25 cellular contexts compared by ENCODE assay signal in the genomic region with DNA sequence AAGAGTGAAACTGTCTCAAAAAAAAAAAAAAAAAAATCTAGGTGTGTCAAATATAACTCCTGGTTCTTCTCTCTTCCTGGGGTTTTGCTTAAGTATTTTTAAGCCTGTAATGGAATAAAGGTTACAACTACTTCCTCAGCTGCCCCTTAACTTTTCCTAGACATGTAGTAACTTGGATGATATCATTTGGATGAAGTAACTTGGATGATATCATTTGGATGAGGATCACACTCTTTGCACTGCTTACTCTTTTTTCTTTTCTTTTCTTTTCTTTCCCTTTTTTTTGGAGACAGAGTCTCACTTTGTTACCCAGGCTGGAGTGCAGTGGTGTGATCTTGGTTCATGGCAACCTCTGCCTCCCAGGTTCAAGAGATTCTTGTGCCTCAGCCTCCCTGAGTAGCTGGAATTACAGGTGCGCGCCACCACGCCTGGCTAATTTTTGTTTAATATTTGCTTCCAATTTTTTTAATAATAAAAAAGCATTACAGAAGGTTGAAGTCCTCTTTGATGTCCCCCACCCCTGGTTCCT. TPM values are rescaled to one million over a fixed set of nuclear protein-coding genes. Genes with fewer than 3 reads are reported as not detected.
DNase-seq lines count a peak whose midpoint lies in the region; ATAC-seq and TF ChIP-seq lines count a peak whose summit lies in the region.
"Had no signal": no experiment of that assay in that cellular context is flagged by ENCODE, and none has a peak within 500 bp of the region (broad histone marks: within the 10 kb centered on the region; RNA-seq: fewer than 3 reads in every experiment).

No MANE protein-coding gene starts in this region.

- no peak overlapping the region for H3K4me3 Mint-ChIP-seq in osteocyte (ENCODE audit: unreplicated experiment)
- H3K4me3 Mint-ChIP-seq in activated T-helper 17 cell treated with anti-CD3 and anti-CD28 coated beads, Interleukin-2, amount 50 U/mL, for 72 hours, result no peak overlapping the region
- H3K4me3 Mint-ChIP-seq: activated naive CD8-positive, alpha-beta T cell treated with anti-CD3 and anti-CD28 coated beads, Interleukin-2, amount 50 U/mL, for 24 hours; dendritic cell treated with granulocyte-macrophage colony-stimulating factor and Interleukin-4, amounts not matched to agents 40 ng/mL and 50 ng/mL, for 4 days; GM23338; stimulated activated naive CD8-positive, alpha-beta T cell treated with anti-CD3 and anti-CD28 coated beads, Interleukin-15, Interleukin-2, amounts not matched to agents 100 ng/mL and 50 ng/mL, for 24 hours had no signal

- H3K9me3 Mint-ChIP-seq in osteocyte (ENCODE audit: unreplicated experiment), result no peaks in the 10 kb centered on the region
- H3K9me3 Mint-ChIP-seq in activated T-helper 17 cell treated with anti-CD3 and anti-CD28 coated beads, Interleukin-2, amount 50 U/mL, for 72 hours, result no peaks in the 10 kb centered on the region
- H3K9me3 Mint-ChIP-seq: activated naive CD8-positive, alpha-beta T cell treated with anti-CD3 and anti-CD28 coated beads, Interleukin-2, amount 50 U/mL, for 24 hours; dendritic cell treated with granulocyte-macrophage colony-stimulating factor and Interleukin-4, amounts not matched to agents 40 ng/mL and 50 ng/mL, for 4 days; GM23338; stimulated activated naive CD8-positive, alpha-beta T cell treated with anti-CD3 and anti-CD28 coated beads, Interleukin-15, Interleukin-2, amounts not matched to agents 100 ng/mL and 50 ng/mL, for 24 hours had no signal

- no peaks in the 10 kb centered on the region for H3K36me3 Mint-ChIP-seq in osteocyte (ENCODE audit: unreplicated experiment)
- peaks cover 9% of the 10 kb centered on the region for H3K36me3 Mint-ChIP-seq in activated T-helper 17 cell treated with anti-CD3 and anti-CD28 coated beads, Interleukin-2, amount 50 U/mL, for 72 hours (ENCODE audit: low read depth)

- H3K4me1 Mint-ChIP-seq in osteocyte (ENCODE audit: unreplicated experiment), result peaks cover 28% of the 10 kb centered on the region
- H3K4me1 Mint-ChIP-seq in activated T-helper 17 cell treated with anti-CD3 and anti-CD28 coated beads, Interleukin-2, amount 50 U/mL, for 72 hours, result no peaks in the 10 kb centered on the region

- DNase-seq in HCEC 1CT (peak; percentile 41), RWPE1 (ENCODE audit: low spot score) (no peak), fibroblast of mammary gland (ENCODE audit: low read depth) (peak; percentile 61), osteocyte (ENCODE audit: extremely low spot score, unreplicated experiment) (peak; percentile 11), D341Med (ENCODE audit: low spot score) (no peak)
- DNase-seq in stimulated activated CD4-positive, alpha-beta T cell treated with anti-CD3 and anti-CD28 coated beads, Interleukin-1b, Interleukin-23, amount 100 ng/mL, for 48 hours, result no peak
- DNase-seq: activated CD8-positive, alpha-beta memory T cell treated with anti-CD3 and anti-CD28 coated beads, Interleukin-2, amount 50 U/mL, for 4 hours; activated effector memory CD4-positive, alpha-beta T cell treated with Interleukin-2 at 50 U/mL for 16 hours; activated naive CD8-positive, alpha-beta T cell treated with anti-CD3 and anti-CD28 coated beads, Interleukin-2, amount 50 U/mL, for 24 hours; kidney glomerular epithelial cell; NCI-H1436; NCI-H524 treated with DMSO at 0.1 percent for 48 hours; RPMI8226; spleen; stimulated activated CD4-positive, alpha-beta T cell treated with anti-CD3 and anti-CD28 coated beads, Interleukin-4, amount 100 ng/mL, for 24 hours; tibial artery had no signal

- ATAC-seq in activated T-helper 17 cell treated with anti-CD3 and anti-CD28 coated beads, Interleukin-2, amount 50 U/mL, for 72 hours (replicated peaks), result no peak
- ATAC-seq: activated naive CD8-positive, alpha-beta T cell treated with anti-CD3 and anti-CD28 coated beads, Interleukin-2, amount 50 U/mL, for 24 hours; GM23338 had no signal

- no peak overlapping the region for H3K4me3 ChIP-seq in fibroblast of mammary gland (ENCODE audit: control insufficient read depth, low read depth, low read length)
- H3K4me3 ChIP-seq: GM23338, spleen, tibial artery had no signal

- TF ChIP-seq CTCF in RWPE1 (conservative IDR thresholded peaks at IDR 0.05; ENCODE audit: low read depth) (no peak), fibroblast of mammary gland (conservative IDR thresholded peaks at IDR 0.05; ENCODE audit: control insufficient read depth, insufficient read depth, low read depth, low read length) (no peak), osteocyte (IDR thresholded peaks at IDR 0.05) (no peak)

- H3K27ac Mint-ChIP-seq in osteocyte (ENCODE audit: unreplicated experiment), result no peak overlapping the region
- H3K27ac Mint-ChIP-seq in activated T-helper 17 cell treated with anti-CD3 and anti-CD28 coated beads, Interleukin-2, amount 50 U/mL, for 72 hours, result no peak overlapping the region
- H3K27ac Mint-ChIP-seq: activated naive CD8-positive, alpha-beta T cell treated with anti-CD3 and anti-CD28 coated beads, Interleukin-2, amount 50 U/mL, for 24 hours; dendritic cell treated with granulocyte-macrophage colony-stimulating factor and Interleukin-4, amounts not matched to agents 40 ng/mL and 50 ng/mL, for 4 days; GM23338; stimulated activated naive CD8-positive, alpha-beta T cell treated with anti-CD3 and anti-CD28 coated beads, Interleukin-15, Interleukin-2, amounts not matched to agents 100 ng/mL and 50 ng/mL, for 24 hours had no signal

- H3K27ac ChIP-seq in RWPE1, result peak overlapping the region; percentile 39; the same call in 1 of the 2 replicates
- H3K27ac ChIP-seq: neutrophil, spleen, tibial artery had no signal

- POLR2A ChIA-PET in RWPE1 (lab: Yijun Ruan, JAX; ENCODE audit: low non-redundant PET), result no interaction called here

- CTCF ChIA-PET in RWPE1 (lab: Yijun Ruan, JAX), result interaction anchor here (0.6 kb wide), 2 partner anchors 50 to 212 kb away, joined by 3 read pairs; no protein-coding TSS in a partner anchor

- no peaks in the 10 kb centered on the region for H3K27me3 Mint-ChIP-seq in osteocyte (ENCODE audit: unreplicated experiment)
- no peaks in the 10 kb centered on the region for H3K27me3 Mint-ChIP-seq in activated T-helper 17 cell treated with anti-CD3 and anti-CD28 coated beads, Interleukin-2, amount 50 U/mL, for 72 hours

RNA-seq across cellular contexts. Expression of gene FAM186A, which starts 0.8 kb away (rescaled TPM):
- not detected in 2 replicates for total RNA-seq in osteocyte
- not detected for total RNA-seq in activated T-helper 17 cell treated with anti-CD3 and anti-CD28 coated beads, Interleukin-2, amount 50 U/mL, for 72 hours
- total RNA-seq: Daoy, endothelial cell of umbilical vein, GM23338, myocyte, renal cortical epithelial cell, spleen had no signal

RNA-seq across cellular contexts. Expression of gene LARP4, which starts 3.5 kb away (rescaled TPM):
- 42.1 and 48.2 TPM in 2 replicates for total RNA-seq in osteocyte
- 10 to 100 TPM; 35.2 to 80.7 TPM for total RNA-seq in activated T-helper 17 cell treated with anti-CD3 and anti-CD28 coated beads, Interleukin-2, amount 50 U/mL, for 72 hours

Comparison
In these comparisons a context has a peak if more than half of its experiments do, and no peak if none do; other contexts are left out.
1. DNase-seq: peak in HCEC 1CT (single experiment), fibroblast of mammary gland (single experiment) and osteocyte (single experiment); none in RWPE1 (single experiment), stimulated activated CD4-positive, alpha-beta T cell treated with anti-CD3 and anti-CD28 coated beads, Interleukin-1b, Interleukin-23, amount 100 ng/mL, for 48 hours (single experiment) and D341Med (single experiment).